ENCODE assay signal across 34 cellular contexts in genomic region chr12:30463636-30464035, GRCh38.
"Had no signal": no experiment of that assay in that cellular context is flagged by ENCODE, and none has a peak within 500 bp of the region (broad histone marks: within the 10 kb centered on the region; RNA-seq: fewer than 3 reads in every experiment).

No MANE protein-coding gene starts in this region.

- H3K36me3 ChIP-seq: adrenal gland, brain microvascular endothelial cell, breast epithelium had no signal

- H3K27me3 ChIP-seq: adrenal gland, body of pancreas, brain microvascular endothelial cell, breast epithelium had no signal

- DNase-seq: activated B cell treated with CpG ODN at 0.5 μM for 24 hours; activated CD4-positive, alpha-beta memory T cell treated with anti-CD3 and anti-CD28 coated beads for 36 hours; activated CD4-positive, alpha-beta T cell treated with anti-CD3 and anti-CD28 coated beads for 4 hours; activated CD4-positive, alpha-beta T cell treated with anti-CD3 and anti-CD28 coated beads, Interleukin-2, amount 10 ng/mL, durations not matched to agents 24 days and 14 days; activated CD4-positive, alpha-beta T cell treated with anti-CD3 and anti-CD28 coated beads, Interleukin-2, amount 50 U/mL, for 1 hour; activated CD4-positive, alpha-beta T cell treated with anti-CD3 and anti-CD28 coated beads, Interleukin-2, amount 50 U/mL, for 4 hours; activated CD4-positive, CD25-positive, alpha-beta regulatory T cell treated with anti-CD3 and anti-CD28 coated beads, Interleukin-2, amount 50 U/mL, for 72 hours; activated CD8-positive, alpha-beta memory T cell treated with anti-CD3 and anti-CD28 coated beads, Interleukin-2, amount 50 U/mL, for 4 hours; activated CD8-positive, alpha-beta T cell treated with anti-CD3 and anti-CD28 coated beads for 36 hours; activated effector memory CD4-positive, alpha-beta T cell treated with anti-CD3 and anti-CD28 coated beads, Interleukin-2, amount 50 U/mL, for 16 hours; activated gamma-delta T cell treated with Interleukin-2 at 50 U/mL for 16 hours; activated naive CD4-positive, alpha-beta T cell; activated naive CD4-positive, alpha-beta T cell treated with anti-CD3 and anti-CD28 coated beads for 36 hours; activated naive CD4-positive, alpha-beta T cell treated with anti-CD3 and anti-CD28 coated beads, Interleukin-2, amount 50 U/mL, for 16 hours; activated naive CD8-positive, alpha-beta T cell treated with anti-CD3 and anti-CD28 coated beads for 36 hours; activated T-cell treated with anti-CD3 and anti-CD28 coated beads for 4 hours; activated T-cell treated with anti-CD3 and anti-CD28 coated beads, Interleukin-2, amount 50 U/mL, for 1 hour; activated T-cell treated with anti-CD3 and anti-CD28 coated beads, Interleukin-2, amount 50 U/mL, for 4 hours; activated T-cell treated with anti-CD3 and anti-CD28 coated beads, Interleukin-2, amount 50 U/mL, for 72 hours; adrenal gland; amniotic stem cell; aorta; body of pancreas; brain microvascular endothelial cell; central memory CD4-positive, alpha-beta T cell; T-helper 1 cell; T-helper 2 cell; T-helper 9 cell had no signal

- FAIRE-seq: astrocyte, TTC549 had no signal

- H3K9me3 ChIP-seq: adrenal gland, body of pancreas had no signal

- ATAC-seq: activated CD8-positive, alpha-beta T cell treated with anti-CD3 and anti-CD28 coated beads for 36 hours; activated naive CD4-positive, alpha-beta T cell treated with anti-CD3 and anti-CD28 coated beads, Interleukin-2, amount 50 U/mL, for 72 hours; activated T-cell treated with anti-CD3 and anti-CD28 coated beads, Interleukin-2, amount 50 U/mL, for 4 hours; activated T-cell treated with anti-CD3 and anti-CD28 coated beads, Interleukin-2, amount 50 U/mL, for 72 hours; activated T-helper 17 cell treated with anti-CD3 and anti-CD28 coated beads, Interleukin-2, amount 50 U/mL, for 72 hours; body of pancreas had no signal

- H3K4me3 ChIP-seq: adrenal gland, body of pancreas, breast epithelium had no signal

- H3K4me1 ChIP-seq: adrenal gland, body of pancreas, breast epithelium had no signal

- H3K27ac ChIP-seq: adrenal gland, body of pancreas, brain microvascular endothelial cell, breast epithelium, VCaP had no signal
